8 cellular contexts compared by ENCODE assay signal in the genomic region with DNA sequence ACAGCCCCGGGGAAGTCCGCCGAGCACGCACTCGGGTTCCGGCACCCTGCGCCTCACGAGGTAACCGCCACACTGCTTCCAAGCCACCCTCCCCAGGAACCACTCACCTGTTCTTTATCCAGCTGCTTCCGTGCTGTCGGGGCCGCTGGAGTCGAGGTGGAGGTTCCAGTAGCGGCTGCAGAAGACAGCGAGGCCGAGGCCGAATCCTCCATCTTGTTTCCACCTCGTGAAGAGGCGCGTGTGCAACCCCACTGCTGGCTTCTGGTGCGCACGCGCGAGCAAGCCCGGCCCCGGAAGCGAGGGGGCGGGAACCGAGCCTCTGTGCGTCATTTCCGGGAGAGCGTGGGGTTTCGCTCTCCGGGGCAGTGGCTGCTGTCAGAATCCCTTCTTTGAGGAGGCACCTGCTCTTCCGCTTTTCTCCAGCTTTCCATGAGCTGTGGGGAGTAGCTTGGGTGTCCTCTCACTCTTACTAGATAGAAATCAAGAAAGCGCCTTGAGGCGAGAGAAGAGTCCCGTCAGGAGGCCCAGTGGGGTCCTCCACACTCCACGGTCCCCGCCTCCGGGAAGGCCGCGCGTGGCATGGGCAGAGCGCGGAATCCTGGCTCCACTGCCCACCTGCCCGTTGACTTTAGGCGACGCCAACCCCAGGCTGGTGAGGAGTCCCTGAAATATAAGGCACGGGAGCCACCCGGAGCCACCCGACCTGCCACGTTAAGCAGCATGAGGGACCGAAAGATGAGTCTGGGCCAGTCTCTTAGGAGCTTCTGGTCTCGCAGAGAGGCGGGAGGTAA. TPM values are rescaled to one million over a fixed set of nuclear protein-coding genes. Genes with fewer than 3 reads are reported as not detected.
A peak's percentile ranks its signal among the peaks of the same experiment; 100 is the strongest.
DNase-seq lines count a peak whose midpoint lies in the region; ATAC-seq, FAIRE-seq and TF ChIP-seq lines count a peak whose summit lies in the region.

RSL1D1 (minus strand) TSS at position 242 of the 791 bp plus-strand sequence; CDS start at position 212, 30 bp downstream.

- H3K9ac ChIP-seq in rectal smooth muscle tissue (ENCODE audit: low read length): peak within 1 kb of the TSS; percentile 79

- H3K27ac ChIP-seq in right cardiac atrium (ENCODE audit: low read length) (peak within 1 kb of the TSS; percentile 80), rectal smooth muscle tissue (ENCODE audit: low read depth, low read length) (peak within 1 kb of the TSS; percentile 87), vagina (peak within 1 kb of the TSS; percentile 82)

- H3K36me3 ChIP-seq in rectal smooth muscle tissue (ENCODE audit: control insufficient read depth, insufficient read depth, low read length) (peaks cover 4% of the 10 kb centered on the region), vagina (peaks cover 0 to 23% of the 10 kb centered on the region in 2 donors)

- WGBS in right cardiac atrium: under 1% methylated on average over 56 of the region's 56 CpGs

- H3K4me3 ChIP-seq in right cardiac atrium (ENCODE audit: low read length) (peak within 1 kb of the TSS; percentile 86), rectal smooth muscle tissue (ENCODE audit: low read length) (peak within 1 kb of the TSS; percentile 99), vagina (peak within 1 kb of the TSS; percentile 92 to 94)

- no peaks in the 10 kb centered on the region for H3K27me3 ChIP-seq in right cardiac atrium (ENCODE audit: control insufficient read depth, insufficient read depth)
- H3K27me3 ChIP-seq in rectal smooth muscle tissue (ENCODE audit: control insufficient read depth, insufficient read depth, low read length): no peaks in the 10 kb centered on the region
- H3K27me3 ChIP-seq in vagina: no peaks in the 10 kb centered on the region

- peak; percentile 94 for FAIRE-seq in GM18507 (lab: Jason Lieb, UNC)

- H3K9me3 ChIP-seq in right cardiac atrium (ENCODE audit: control insufficient read depth, low read length): no peaks in the 10 kb centered on the region
- no peaks in the 10 kb centered on the region for H3K9me3 ChIP-seq in vagina

- ATAC-seq in HG02973 (IDR thresholded peaks at IDR 0.05; ENCODE audit: unreplicated experiment): peak; percentile 76
- peak; percentile 98 to 99 for ATAC-seq in right cardiac atrium

- DNase-seq in GM18507 (ENCODE audit: extremely low spot score, insufficient read length, low read depth) (peak; percentile 97), NCI-H1930 (lab: John Stamatoyannopoulos, UW) (peak; percentile 89 to 92), anterior cingulate cortex (lab: John Stamatoyannopoulos, UW) (peak; percentile 48 to 93 (median 86)), right cardiac atrium (peak; percentile 90 to 96 (median 95)), vagina (ENCODE audit: extremely low spot score in 2 of 2) (peak; percentile 92 to 98)

- intact Hi-C loops in T-helper 2 cell treated with Interferon-gamma antibody and Interleukin-4, amounts not matched to agents 100 ng/mL and 5 ng/mL, for 36 hours (cut with micrococcal nuclease): loop anchor here (1.0 to 10.0 kb wide), 6 partner anchors 54 to 907 kb away; partner anchors contain the start of genes CLEC16A, DEXI, SNX29 and TXNDC11
- intact Hi-C loops in right cardiac atrium (cut with DNase I) (no loop called here), vagina (cut with DNase I) (loop anchor here (10.0 kb wide), 1 partner anchor 63 kb away; the partner anchor contains the start of gene GSPT1)

- TF ChIP-seq CTCF in vagina (IDR thresholded peaks at IDR 0.05): no peak

- peaks cover 2% of the 10 kb centered on the region for H3K4me1 ChIP-seq in right cardiac atrium (ENCODE audit: control insufficient read depth, insufficient read depth, low read length)
- peaks cover 7% of the 10 kb centered on the region for H3K4me1 ChIP-seq in rectal smooth muscle tissue (ENCODE audit: control insufficient read depth, insufficient read depth, low read length)
- peaks cover 53% of the 10 kb centered on the region for H3K4me1 ChIP-seq in vagina

- peak in 1 of 2 donors; percentile 80 for TF ChIP-seq POLR2A in vagina (IDR thresholded peaks at IDR 0.05)

RNA-seq across cellular contexts. Expression of gene RSL1D1, which starts in this region (rescaled TPM):
- 195 and 198 TPM in 2 replicates for total RNA-seq in T-helper 2 cell treated with Interferon-gamma antibody and Interleukin-4, amounts not matched to agents 100 ng/mL and 5 ng/mL, for 36 hours
- total RNA-seq in right cardiac atrium (100 to 1,000 TPM; 103 to 114 (median 109) TPM), vagina (148 TPM)
- 46.8 TPM for polyA plus RNA-seq in right cardiac atrium

Comparison
In these comparisons a context has a peak if more than half of its experiments do, and no peak if none do; other contexts are left out.
1. Peak in every context shown above with its lines: DNase-seq, ATAC-seq, H3K4me3 ChIP-seq and H3K27ac ChIP-seq.
2. intact Hi-C loops: an anchor here in T-helper 2 cell treated with Interferon-gamma antibody and Interleukin-4, amounts not matched to agents 100 ng/mL and 5 ng/mL, for 36 hours (1.0 to 10.0 kb wide) and vagina (10.0 kb wide); none called in right cardiac atrium.